ENCODE assay signal across 21 cellular contexts in the genomic region with DNA sequence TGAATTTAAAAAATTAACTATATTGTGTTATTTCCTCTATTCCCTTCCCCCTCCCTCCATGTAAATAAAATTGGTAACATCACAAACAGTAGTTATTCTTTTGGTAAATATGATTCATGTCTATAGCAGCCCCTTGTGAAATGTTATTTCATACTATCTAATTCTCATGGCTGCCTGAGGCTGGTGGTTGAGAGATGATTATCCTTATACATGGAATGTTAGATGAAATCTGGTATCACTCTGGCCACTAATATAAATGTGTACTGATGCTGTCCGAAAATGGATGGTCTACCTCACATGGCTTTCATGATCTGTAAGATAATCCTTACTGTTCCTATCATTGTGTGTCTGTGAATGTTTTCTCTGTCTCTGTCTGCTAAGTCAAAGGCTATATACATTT. TPM values are rescaled to one million over a fixed set of nuclear protein-coding genes. Genes with fewer than 3 reads are reported as not detected.
DNase-seq lines count a peak whose midpoint lies in the region; ATAC-seq, FAIRE-seq and TF ChIP-seq lines count a peak whose summit lies in the region.
"Had no signal": no experiment of that assay in that cellular context is flagged by ENCODE, and none has a peak within 500 bp of the region (broad histone marks: within the 10 kb centered on the region; RNA-seq: fewer than 3 reads in every experiment).

No MANE protein-coding gene starts in this region.

- H2AFZ ChIP-seq in PC-3 (ENCODE audit: low read length) = no peak overlapping the region

- H3K4me3 ChIP-seq in A549 (no peak overlapping the region), PC-3 (ENCODE audit: low read length) (no peak overlapping the region)

- H3K79me2 ChIP-seq in PC-3 (ENCODE audit: low read length) = no peaks in the 10 kb centered on the region

- no peak for TF ChIP-seq RAD21 in A549 (conservative IDR thresholded peaks at IDR 0.05 in 1 of 2, IDR thresholded peaks at IDR 0.05 in 1 of 2)

- intact Hi-C loops in PC-3 (cut with micrococcal nuclease) = no loop called here

- TF ChIP-seq EP300 in A549 (IDR thresholded peaks at IDR 0.05) = no peak

- H3K36me3 ChIP-seq in PC-3 (ENCODE audit: low read depth, low read length) = no peaks in the 10 kb centered on the region

- BruUV-seq in PC-3 (replicated peaks; lab: Mats Ljungman, UMichigan) = no TSS peak

- H4K20me1 ChIP-seq in PC-3 (ENCODE audit: low read length) = no peaks in the 10 kb centered on the region

- peak overlapping the region; percentile 20; the same call in 2 of the 3 replicates for H3K4me2 ChIP-seq in A549
- H3K4me2 ChIP-seq in PC-3 (ENCODE audit: low read length) = peak overlapping the region; percentile 72

- WGBS in A549 (ENCODE audit: missing lambda C conversion rate) = 80% methylated on average over 1 of the region's 1 CpG

- CTCF ChIA-PET in A549 (lab: Yijun Ruan, JAX) = no interaction called here
- CTCF ChIA-PET in PC-3 (lab: Charles Lee) = no interaction called here

- H3K4me1 ChIP-seq in A549 = peaks cover 44% of the 10 kb centered on the region
- peaks cover 71% of the 10 kb centered on the region for H3K4me1 ChIP-seq in PC-3 (ENCODE audit: insufficient read depth, low read length)
- peaks cover 22% of the 10 kb centered on the region for H3K4me1 ChIP-seq in foreskin keratinocyte

- TF ChIP-seq CTCF in A549 (IDR thresholded peaks at IDR 0.05) (no peak), PC-3 (conservative IDR thresholded peaks at IDR 0.05; ENCODE audit: low read depth, low read length) (no peak), foreskin keratinocyte (conservative IDR thresholded peaks at IDR 0.05) (no peak)

- ATAC-seq in A549 (no peak), PC-3 (peak; percentile 5; the same call in 1 of the 2 replicates), foreskin keratinocyte (no peak), HG03571 (IDR thresholded peaks at IDR 0.05; ENCODE audit: unreplicated experiment) (no peak), HG03565 (IDR thresholded peaks at IDR 0.05; ENCODE audit: unreplicated experiment) (no peak)

- peaks cover 8% of the 10 kb centered on the region; the same call in 1 of the 3 replicates for H3K9me3 ChIP-seq in A549
- no peaks in the 10 kb centered on the region for H3K9me3 ChIP-seq in PC-3 (ENCODE audit: low read length)

- TF ChIP-seq POLR2A in A549 (IDR thresholded peaks at IDR 0.05; ENCODE audit: low read length) (no peak), GM12892 (IDR thresholded peaks at IDR 0.05; ENCODE audit: low read depth, low read length) (no peak)

- H3K27ac ChIP-seq in A549 = peak overlapping the region; percentile 69 to 87; a peak in 3 of 6 replicates
- H3K27ac ChIP-seq in PC-3 (ENCODE audit: low read length) = peak overlapping the region; percentile 88
- peak overlapping the region; percentile 88 for H3K27ac ChIP-seq in foreskin keratinocyte

- H3K9ac ChIP-seq in PC-3 (ENCODE audit: low read length) = peak overlapping the region; percentile 39; the same call in 1 of the 2 replicates

- FAIRE-seq in A549 (lab: Jason Lieb, UNC) = no peak
- FAIRE-seq in GM12892 (lab: Jason Lieb, UNC) = peak; percentile 30
- FAIRE-seq: GM18507, H54 had no signal

- no peak for DNase-seq in A549 (ENCODE audit: low read depth in 1 of 2, low spot score in 1 of 2)
- DNase-seq in GM12892 (ENCODE audit: insufficient read length) = no peak
- DNase-seq in PC-3 = peak; percentile 81
- peak in 1 of 2 donors; percentile 48 for DNase-seq in foreskin keratinocyte
- DNase-seq in stimulated activated CD4-positive, alpha-beta T cell treated with anti-CD3 and anti-CD28 coated beads, Interleukin-15, amount 100 ng/mL, for 24 hours = no peak
- DNase-seq in NCI-H82 (lab: John Stamatoyannopoulos, UW) = no peak
- DNase-seq: 8988T, DMS79, HFFc6, KG1, NCI-H1092 treated with DMSO at 0.1 percent for 48 hours, NCI-H1436 treated with DMSO at 0.1 percent for 48 hours, NCI-H2029, NCI-H2227 treated with DMSO at 0.1 percent for 48 hours, NCI-H524 treated with DMSO at 0.1 percent for 48 hours, OCI-M1, Right ventricle myocardium superior had no signal

- peaks cover 4% of the 10 kb centered on the region for H3F3A ChIP-seq in PC-3 (ENCODE audit: low read length, unreplicated experiment)

- no peaks in the 10 kb centered on the region for H3K9me2 ChIP-seq in PC-3 (replicated peaks; ENCODE audit: low read length)

- no peaks in the 10 kb centered on the region for H3K27me3 ChIP-seq in PC-3 (ENCODE audit: low read length)
- H3K27me3 ChIP-seq in foreskin keratinocyte = no peaks in the 10 kb centered on the region

- POLR2A ChIA-PET in A549 (lab: Yijun Ruan, JAX) = no interaction called here
- POLR2A ChIA-PET in PC-3 (lab: Charles Lee; ENCODE audit: unreplicated experiment) = interaction anchor here (0.7 kb wide), 1 partner anchor 25 kb away, joined by 5 read pairs; a partner anchor contains a TSS

TF ChIP-seq in A549, 52 proteins besides CTCF, POLR2A, EP300 and RAD21:
- TF ChIP-seq EHMT2 (IDR thresholded peaks at IDR 0.05; ENCODE audit: low read depth) = no peak
- no peak for TF ChIP-seq CEBPB (IDR thresholded peaks at IDR 0.05)

RNA-seq across cellular contexts. Expression of a gene that starts 25.0 kb away (rescaled TPM):
- polyA plus RNA-seq in A549 (2011; rRNA removed) (0.37 and 0.41 TPM in 2 replicates), A549 (2017; fragmentation: RNase III; extraction: RNeasy Plus Mini Kit Qiagen cat#74134 plus additional on column Dnase treatment) (0.01 to 0.03 TPM (median 0.01 TPM) in 3 replicates), foreskin keratinocyte (1.1 and 1.5 TPM in 2 replicates)
- polyA plus RNA-seq in A549 (2012; cell fraction: cytosol; rRNA removed) = 0.01 TPM in 2 replicates
- 0.01 and 0.04 TPM in 2 replicates for polyA plus RNA-seq in A549 (2012; cell fraction: nucleus; rRNA removed)
- 1.1 and 1.4 TPM in 2 replicates for polyA minus RNA-seq in A549 (2011; rRNA and poly(A)+ RNA removed)
- polyA plus RNA-seq in GM12892 (2012; ENCODE audit: missing spikeins) = 1.7 TPM
- total RNA-seq in PC-3 (2014; rRNA removed) (13.5 and 14.1 TPM in 2 replicates), foreskin keratinocyte (13.2 and 15.0 TPM in 2 replicates)

RNA-seq across cellular contexts. Expression of a gene that starts 46.3 kb away (rescaled TPM):
- polyA plus RNA-seq in A549 (2011; rRNA removed) = 188 and 189 TPM in 2 replicates
- polyA plus RNA-seq in A549 (2012; cell fraction: cytosol; rRNA removed) = 45.2 and 54.7 TPM in 2 replicates
- polyA plus RNA-seq in A549 (2012; cell fraction: nucleus; rRNA removed) = 39.2 and 71.2 TPM in 2 replicates
- polyA plus RNA-seq in A549 (2017; fragmentation: RNase III; extraction: RNeasy Plus Mini Kit Qiagen cat#74134 plus additional on column Dnase treatment) = 46.0 to 56.2 TPM (median 46.9 TPM) in 3 replicates
- polyA minus RNA-seq in A549 (2011; rRNA and poly(A)+ RNA removed) = 54.8 and 67.1 TPM in 2 replicates
- polyA plus RNA-seq in GM12892 (2012; ENCODE audit: missing spikeins) = 26.4 TPM
- 55.2 and 73.0 TPM in 2 replicates for total RNA-seq in PC-3 (2014; rRNA removed)
- 28.6 and 31.0 TPM in 2 replicates for total RNA-seq in foreskin keratinocyte
- 27.4 and 31.9 TPM in 2 replicates for polyA plus RNA-seq in foreskin keratinocyte
